Comparison of ENCODE assay signal across 22 cellular contexts in the genomic region with DNA sequence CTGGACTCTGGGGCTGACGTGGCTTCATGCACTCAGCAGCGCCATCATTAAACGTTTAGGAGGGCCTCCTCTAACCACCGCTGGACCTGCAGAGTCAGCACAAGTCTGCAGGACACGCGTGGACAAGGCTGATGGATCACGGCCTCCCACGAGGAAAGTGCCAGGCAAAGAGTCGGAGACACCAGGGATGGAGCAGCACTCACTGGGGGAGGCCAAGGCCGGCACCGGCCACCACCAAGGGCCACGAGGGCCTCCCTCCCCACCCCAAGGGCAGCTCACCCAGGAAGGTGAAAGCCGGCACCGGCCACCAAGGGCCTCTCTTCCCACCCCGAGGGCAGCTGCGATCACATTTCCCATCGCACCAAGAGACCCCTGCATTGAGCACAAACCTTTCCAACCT.
DNase-seq lines count a peak whose midpoint lies in the region; ATAC-seq and TF ChIP-seq lines count a peak whose summit lies in the region.
"Had no signal": no experiment of that assay in that cellular context is flagged by ENCODE, and none has a peak within 500 bp of the region (broad histone marks: within the 10 kb centered on the region; RNA-seq: fewer than 3 reads in every experiment).

No MANE protein-coding gene starts in this region.

- peak overlapping the region; percentile 24; the same call in 1 of the 2 replicates for H3K9ac ChIP-seq in SK-N-SH
- H3K9ac ChIP-seq: neural progenitor cell had no signal

- WGBS in SK-N-SH (ENCODE audit: low lambda C conversion rate), result 94% methylated on average over 16 of the region's 17 CpGs
- WGBS in gastroesophageal sphincter (ENCODE audit: low coverage in 1 of 2), 2 donors, result 93% methylated on average over 3 of the region's 17 CpGs; no CpG with 5 or more reads in 1 of the 2 donors

- DNase-seq in SK-N-SH (no peak), posterior vena cava (ENCODE audit: low spot score) (peak; percentile 81), NCI-H2227 treated with DMSO at 0.1 percent for 48 hours (lab: John Stamatoyannopoulos, UW) (no peak), NCI-H2107 treated with DMSO at 0.1 percent for 48 hours (lab: John Stamatoyannopoulos, UW; ENCODE audit: unreplicated experiment) (no peak), MG63 (no peak), SHP77 (lab: John Stamatoyannopoulos, UW) (no peak)
- DNase-seq: activated CD4-positive, alpha-beta memory T cell treated with anti-CD3 and anti-CD28 coated beads, Interleukin-2, amount 10 ng/mL, durations not matched to agents 7 days and 5 days; activated naive CD8-positive, alpha-beta T cell treated with anti-CD3 and anti-CD28 coated beads for 36 hours; effector CD8-positive, alpha-beta T cell; immature natural killer cell; midbrain; NCI-H1105 treated with DMSO at 0.1 percent for 48 hours; NCI-H2029 treated with DMSO at 0.1 percent for 48 hours; NCI-H82; stimulated activated CD4-positive, alpha-beta T cell treated with anti-CD3 and anti-CD28 coated beads, Interleukin-2, amount 100 ng/mL, for 48 hours had no signal

- H3K4me1 ChIP-seq in SK-N-SH (ENCODE audit: control insufficient read depth in 1 of 2, insufficient read depth in 2 of 2, low read depth in 1 of 2, low read length in 1 of 2), result peaks cover 9 to 39% of the 10 kb centered on the region in 2 experiments; a peak in 3 of 4 replicates
- peaks cover 0 to 87% (median 14%) of the 10 kb centered on the region in 3 donors for H3K4me1 ChIP-seq in gastroesophageal sphincter

- no peak for TF ChIP-seq POLR2A in gastroesophageal sphincter (IDR thresholded peaks at IDR 0.05)

- H3K4me3 ChIP-seq in SK-N-SH (ENCODE audit: low read depth in 2 of 2, low read length in 1 of 2), result no peak overlapping the region
- no peak overlapping the region for H3K4me3 ChIP-seq in gastroesophageal sphincter
- H3K4me3 ChIP-seq in MG63, result no peak overlapping the region
- H3K4me3 ChIP-seq: hepatocyte, neural progenitor cell had no signal

- CTCF ChIA-PET in SK-N-SH (lab: Yijun Ruan, JAX), result interaction anchor here (1.7 kb wide), 1 partner anchor 13 kb away, joined by 7 read pairs; no protein-coding TSS in a partner anchor

- no peaks in the 10 kb centered on the region for H3K36me3 ChIP-seq in SK-N-SH (replicated peaks in 1 of 2; ENCODE audit: control insufficient read depth in 1 of 2, insufficient read depth in 2 of 2, low read length in 1 of 2)
- no peaks in the 10 kb centered on the region for H3K36me3 ChIP-seq in gastroesophageal sphincter
- no peaks in the 10 kb centered on the region for H3K36me3 ChIP-seq in MG63
- H3K36me3 ChIP-seq: neural progenitor cell had no signal

- H2AFZ ChIP-seq in SK-N-SH (ENCODE audit: low read depth), result no peak overlapping the region
- H2AFZ ChIP-seq: hepatocyte, neural progenitor cell had no signal

- H3F3A ChIP-seq in SK-N-SH (replicated peaks; ENCODE audit: insufficient read depth), result peaks cover 8% of the 10 kb centered on the region

- peak overlapping the region; percentile 30 to 91; a peak in 3 of 4 replicates for H3K27ac ChIP-seq in SK-N-SH (ENCODE audit: low read depth in 2 of 2, low read length in 1 of 2)
- peak overlapping the region in 3 of 4 donors; percentile 52 to 75 (median 69) for H3K27ac ChIP-seq in gastroesophageal sphincter
- H3K27ac ChIP-seq: 22Rv1, hepatocyte, neural progenitor cell had no signal

- no peak for TF ChIP-seq RAD21 in SK-N-SH (IDR thresholded peaks at IDR 0.05; ENCODE audit: low read length)

- POLR2A ChIA-PET in SK-N-SH (lab: Yijun Ruan, JAX), result no interaction called here

- H3K9me3 ChIP-seq in SK-N-SH (no peaks in the 10 kb centered on the region), gastroesophageal sphincter (no peaks in the 10 kb centered on the region), MG63 (no peaks in the 10 kb centered on the region)

- no peak for TF ChIP-seq EP300 in SK-N-SH (IDR thresholded peaks at IDR 0.05; ENCODE audit: borderline replicate concordance in 1 of 2, low read depth in 1 of 2, low read length in 1 of 2)
- TF ChIP-seq EP300 in gastroesophageal sphincter (IDR thresholded peaks at IDR 0.05), result no peak

- TF ChIP-seq CTCF in SK-N-SH (IDR thresholded peaks at IDR 0.05), result no peak
- TF ChIP-seq CTCF in gastroesophageal sphincter (IDR thresholded peaks at IDR 0.05), result no peak

- H3K4me2 ChIP-seq in SK-N-SH, result peak overlapping the region; percentile 43; the same call in 1 of the 2 replicates
- H3K4me2 ChIP-seq: hepatocyte, neural progenitor cell had no signal

- no peak for ATAC-seq in SK-N-SH treated with all-trans-retinoic acid at 6 μM for 48 hours
- no peak for ATAC-seq in gastroesophageal sphincter
- ATAC-seq: activated CD4-positive, CD25-positive, alpha-beta regulatory T cell treated with anti-CD3 and anti-CD28 coated beads, Interleukin-2, amount 50 U/mL, for 24 hours; stimulated activated memory B cell treated with anti-CD40 and anti-IgM and Interleukin-4, amounts not matched to agents 10 μg/mL and 1 μg/mL and 100 μg/mL, for 72 hours had no signal

- H3K79me2 ChIP-seq in SK-N-SH (ENCODE audit: insufficient read depth), result peaks cover 87% of the 10 kb centered on the region

- H3K9me2 ChIP-seq in SK-N-SH, result no peaks in the 10 kb centered on the region

- peaks cover 5% of the 10 kb centered on the region; the same call in 1 of the 2 replicates for H4K20me1 ChIP-seq in SK-N-SH (ENCODE audit: insufficient read depth)

- no peaks in the 10 kb centered on the region for H3K27me3 ChIP-seq in SK-N-SH (ENCODE audit: insufficient read depth)
- H3K27me3 ChIP-seq in gastroesophageal sphincter, result no peaks in the 10 kb centered on the region
- H3K27me3 ChIP-seq in MG63, result no peaks in the 10 kb centered on the region
- H3K27me3 ChIP-seq: hepatocyte, neural progenitor cell had no signal

- intact Hi-C loops in posterior vena cava (cut with DNase I), result loop anchor here in 1 of 2 donors (5.0 kb wide), 1 partner anchor 84 kb away; no protein-coding TSS in a partner anchor

TF ChIP-seq in SK-N-SH, 30 proteins besides CTCF, POLR2A, EP300 and RAD21 (continues in another document):
- TF ChIP-seq CHD2 (IDR thresholded peaks at IDR 0.05; ENCODE audit: low read length, partially characterized antibody) (no peak), FOXJ3 (CRISPR knock-in tag; IDR thresholded peaks at IDR 0.05) (no peak), TEAD4 (IDR thresholded peaks at IDR 0.05; ENCODE audit: borderline replicate concordance, insufficient read depth) (no peak), FOXM1 (IDR thresholded peaks at IDR 0.05; ENCODE audit: low read depth) (no peak), GABPA (IDR thresholded peaks at IDR 0.05; ENCODE audit: low read depth) (no peak), NRF1 (IDR thresholded peaks at IDR 0.05; ENCODE audit: low read depth, low read length) (no peak), MXI1 (IDR thresholded peaks at IDR 0.05; ENCODE audit: low read depth, low read length) (no peak), USF2 (IDR thresholded peaks at IDR 0.05; ENCODE audit: borderline replicate concordance, low read depth, low read length) (no peak), POLR2AphosphoS5 (IDR thresholded peaks at IDR 0.05; ENCODE audit: low read depth, low read length) (no peak), FOSL2 (IDR thresholded peaks at IDR 0.05; ENCODE audit: borderline replicate concordance, low read depth) (no peak)

TF ChIP-seq in SK-N-SH treated with all-trans-retinoic acid at 6 μM for 48 hours, 23 proteins besides CTCF, POLR2A, EP300 and RAD21 (continues in another document):
- TF ChIP-seq CSRNP3 (CRISPR knock-in tag; IDR thresholded peaks at IDR 0.05) (no peak), TCF4 (CRISPR knock-in tag; IDR thresholded peaks at IDR 0.05; ENCODE audit: borderline replicate concordance) (no peak), ZFP3 (CRISPR knock-in tag; IDR thresholded peaks at IDR 0.05) (no peak), ZC3H10 (CRISPR knock-in tag; IDR thresholded peaks at IDR 0.05) (no peak), CREB5 (CRISPR knock-in tag; IDR thresholded peaks at IDR 0.05; ENCODE audit: low read depth) (no peak), PPARA (CRISPR knock-in tag; IDR thresholded peaks at IDR 0.05; ENCODE audit: borderline replicate concordance) (no peak), ZNF8 (CRISPR knock-in tag; IDR thresholded peaks at IDR 0.05) (no peak), SNAI2 (CRISPR knock-in tag; IDR thresholded peaks at IDR 0.05) (no peak), ZFP30 (CRISPR knock-in tag; IDR thresholded peaks at IDR 0.05) (no peak)
- TF ChIP-seq, protein P1, sequence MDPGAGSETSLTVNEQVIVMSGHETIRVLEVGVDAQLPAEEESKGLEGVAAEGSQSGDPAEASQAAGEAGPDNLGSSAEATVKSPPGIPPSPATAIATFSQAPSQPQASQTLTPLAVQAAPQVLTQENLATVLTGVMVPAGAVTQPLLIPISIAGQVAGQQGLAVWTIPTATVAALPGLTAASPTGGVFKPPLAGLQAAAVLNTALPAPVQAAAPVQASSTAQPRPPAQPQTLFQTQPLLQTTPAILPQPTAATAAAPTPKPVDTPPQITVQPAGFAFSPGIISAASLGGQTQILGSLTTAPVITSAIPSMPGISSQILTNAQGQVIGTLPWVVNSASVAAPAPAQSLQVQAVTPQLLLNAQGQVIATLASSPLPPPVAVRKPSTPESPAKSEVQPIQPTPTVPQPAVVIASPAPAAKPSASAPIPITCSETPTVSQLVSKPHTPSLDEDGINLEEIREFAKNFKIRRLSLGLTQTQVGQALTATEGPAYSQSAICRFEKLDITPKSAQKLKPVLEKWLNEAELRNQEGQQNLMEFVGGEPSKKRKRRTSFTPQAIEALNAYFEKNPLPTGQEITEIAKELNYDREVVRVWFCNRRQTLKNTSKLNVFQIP (CRISPR knock-in tag; IDR thresholded peaks at IDR 0.05; ENCODE audit: borderline replicate concordance, low read depth), result no peak
